ENCODE assay signal across 10 cellular contexts in the genomic region with DNA sequence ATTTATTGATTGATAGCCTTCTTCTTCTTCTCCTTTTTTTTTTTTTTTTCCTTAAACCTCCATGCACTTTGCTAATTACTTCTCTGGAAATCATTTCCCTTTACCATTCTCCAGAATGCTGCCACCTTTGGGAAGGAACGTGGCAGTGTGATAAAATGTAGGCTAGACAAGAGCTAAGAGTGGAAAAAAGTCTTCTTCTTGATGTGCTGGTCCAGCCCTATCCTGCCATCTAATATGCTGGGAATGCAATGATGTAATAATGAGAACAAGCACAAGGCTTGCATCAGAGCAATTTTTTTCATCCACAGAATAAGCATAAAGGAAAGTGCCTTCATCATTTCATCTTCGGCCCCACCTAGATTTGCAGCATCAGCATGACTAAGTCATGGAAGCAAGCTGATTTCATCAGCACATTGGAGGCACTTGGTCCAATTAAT.
DNase-seq lines count a peak whose midpoint lies in the region; ATAC-seq and TF ChIP-seq lines count a peak whose summit lies in the region.
"Had no signal": no experiment of that assay in that cellular context is flagged by ENCODE, and none has a peak within 500 bp of the region (broad histone marks: within the 10 kb centered on the region; RNA-seq: fewer than 3 reads in every experiment).

No MANE protein-coding gene starts in this region.

- peak overlapping the region; percentile 75 for H3K27ac ChIP-seq in PC-9
- no peak overlapping the region for H3K27ac ChIP-seq in prostate gland

- peaks cover 33% of the 10 kb centered on the region for H3K4me1 Mint-ChIP-seq in osteocyte (ENCODE audit: unreplicated experiment)

- H3K36me3 ChIP-seq in PC-9 (ENCODE audit: low read depth) (no peaks in the 10 kb centered on the region), prostate gland (no peaks in the 10 kb centered on the region)

- TF ChIP-seq CTCF in PC-9 (conservative IDR thresholded peaks at IDR 0.05) (peak; percentile 76), epithelial cell of esophagus (IDR thresholded peaks at IDR 0.05; ENCODE audit: insufficient read depth, low read depth, low read length, missing control alignments) (peak; percentile 52), osteocyte (IDR thresholded peaks at IDR 0.05) (peak; percentile 36), prostate gland (IDR thresholded peaks at IDR 0.05) (peak in 1 of 4 experiments; percentile 11)

- intact Hi-C loops in PC-9 (cut with micrococcal nuclease; ENCODE audit: unreplicated experiment) (loop anchor here (1.0 to 5.0 kb wide), 3 partner anchors 104 to 344 kb away; no protein-coding TSS in a partner anchor), prostate gland (cut with DNase I) (no loop called here)

- no peak for TF ChIP-seq POLR2A in prostate gland (IDR thresholded peaks at IDR 0.05)

- no peak overlapping the region for H3K4me2 ChIP-seq in PC-9

- no peak overlapping the region for H3K27ac Mint-ChIP-seq in osteocyte (ENCODE audit: unreplicated experiment)

- CTCF ChIA-PET in PC-9 (lab: Charles Lee), result interaction anchor here (0.7 kb wide), 3 partner anchors 50 to 269 kb away, joined by 4 to 16 read pairs (median 8); no protein-coding TSS in a partner anchor

- 62% methylated on average over 2 of the region's 2 CpGs for WGBS in prostate gland

- no peak overlapping the region for H2AFZ ChIP-seq in PC-9

- H3K9me2 ChIP-seq in PC-9 (ENCODE audit: insufficient read depth), result no peaks in the 10 kb centered on the region

- H4K20me1 ChIP-seq in PC-9 (ENCODE audit: insufficient read depth), result no peaks in the 10 kb centered on the region

- no peaks in the 10 kb centered on the region for H3K9me3 Mint-ChIP-seq in osteocyte (ENCODE audit: unreplicated experiment)

- H3K27me3 ChIP-seq in PC-9 (ENCODE audit: insufficient read depth, low read depth) (no peaks in the 10 kb centered on the region), prostate gland (replicated peaks; ENCODE audit: insufficient read depth) (no peaks in the 10 kb centered on the region)

- H3F3A ChIP-seq in PC-9 (ENCODE audit: insufficient read depth, low read depth), result peaks cover 5% of the 10 kb centered on the region; the same call in 1 of the 2 replicates

- ATAC-seq in GM21825 (IDR thresholded peaks at IDR 0.05; ENCODE audit: unreplicated experiment), result no peak

- H3K4me3 Mint-ChIP-seq in osteocyte (ENCODE audit: unreplicated experiment), result no peak overlapping the region

- BruUV-seq in PC-9 (replicated peaks; lab: Mats Ljungman, UMichigan), result no TSS peak

- H3K4me1 ChIP-seq in PC-9 (replicated peaks; ENCODE audit: insufficient read depth) (peaks cover 7% of the 10 kb centered on the region; the same call in 1 of the 2 replicates), prostate gland (replicated peaks) (peaks cover 4% of the 10 kb centered on the region)

- H3K9me3 ChIP-seq in PC-9 (ENCODE audit: insufficient read depth, low read depth), result no peaks in the 10 kb centered on the region
- H3K9me3 ChIP-seq in prostate gland, result no peaks in the 10 kb centered on the region

- peak; percentile 91 for DNase-seq in EL
- DNase-seq in PC-9, result peak; percentile 33 to 83
- DNase-seq in epithelial cell of esophagus (ENCODE audit: low read depth), result peak; percentile 94
- no peak for DNase-seq in osteocyte (ENCODE audit: extremely low spot score, unreplicated experiment)
- DNase-seq in NOMO-1 (lab: John Stamatoyannopoulos, UW; ENCODE audit: unreplicated experiment in 2 of 2), result no peak
- DNase-seq in activated CD8-positive, alpha-beta memory T cell treated with anti-CD3 and anti-CD28 coated beads for 24 hours, result no peak
- no peak for DNase-seq in prostate gland (ENCODE audit: low spot score)
- DNase-seq: anterior cingulate cortex, NCI-H1417 had no signal

- H3K4me3 ChIP-seq in PC-9 (no peak overlapping the region), epithelial cell of esophagus (ENCODE audit: low read length) (no peak overlapping the region), prostate gland (no peak overlapping the region)

- no peaks in the 10 kb centered on the region for H3K79me2 ChIP-seq in PC-9 (ENCODE audit: low read depth)

- H3K36me3 Mint-ChIP-seq in osteocyte (ENCODE audit: unreplicated experiment), result no peaks in the 10 kb centered on the region

- no peaks in the 10 kb centered on the region for H3K27me3 Mint-ChIP-seq in osteocyte (ENCODE audit: unreplicated experiment)

- POLR2A ChIA-PET in PC-9 (lab: Charles Lee; ENCODE audit: unreplicated experiment), result no interaction called here

Comparison
In these comparisons a context has a peak if more than half of its experiments do, and no peak if none do; other contexts are left out.
1. DNase-seq: peak in EL (single experiment), PC-9 (2 of 2) and epithelial cell of esophagus (single experiment); none in osteocyte (single experiment), NOMO-1 (0 of 2), activated CD8-positive, alpha-beta memory T cell treated with anti-CD3 and anti-CD28 coated beads for 24 hours (single experiment) and prostate gland (single experiment).